Comparison of ENCODE assay signal across 1 cellular context in genomic region chr20:34720266-34720665, GRCh38.
TF ChIP-seq lines count a peak whose summit lies in the region.

No MANE protein-coding gene starts in this region.

TF ChIP-seq in K562, 482 proteins besides CTCF, POLR2A, EP300 and RAD21 (continued from another document):
- TF ChIP-seq RREB1 (CRISPR knock-in tag; IDR thresholded peaks at IDR 0.05) = no peak
